ENCODE assay signal across 1 cellular context in the genomic region with DNA sequence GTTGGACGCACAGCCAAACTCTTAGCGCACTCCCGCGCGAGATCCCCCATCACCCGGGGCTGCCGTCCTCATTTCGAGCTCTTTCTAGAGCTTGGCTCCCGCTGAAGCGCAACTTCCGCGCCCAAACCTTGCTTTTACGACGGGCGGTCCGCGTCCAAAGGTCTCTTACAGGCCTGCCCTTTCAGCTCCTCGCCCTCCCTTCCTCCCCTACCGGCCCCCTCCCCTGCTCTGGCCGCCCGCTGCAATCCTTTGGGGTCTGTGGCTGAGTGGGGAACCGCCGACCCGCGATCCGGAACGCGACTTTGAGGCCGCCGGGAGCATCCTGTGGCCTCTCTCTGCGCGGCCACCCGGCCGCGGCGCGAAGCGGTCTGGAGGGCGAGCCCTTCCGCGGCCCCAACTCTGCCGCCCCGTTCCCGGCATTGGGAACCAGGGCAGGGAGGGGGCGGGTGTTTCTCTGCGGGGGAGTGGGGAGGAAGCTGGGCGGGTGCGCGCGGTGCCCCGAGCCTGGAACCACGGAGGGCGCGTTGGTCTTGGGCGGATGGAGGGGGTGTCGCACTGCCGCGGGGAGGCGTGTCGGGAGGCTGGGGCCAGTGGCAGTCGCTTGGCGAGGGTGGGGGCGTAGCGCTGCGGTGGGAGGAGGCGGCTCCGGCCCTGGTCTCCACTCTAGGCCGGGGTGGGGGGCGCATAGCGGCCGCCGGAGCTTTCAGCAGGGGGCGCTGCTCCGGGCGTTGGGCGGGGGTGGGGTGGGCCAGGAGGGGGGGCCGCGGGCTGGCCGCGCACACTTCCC.
TF ChIP-seq lines count a peak whose summit lies in the region.

A gene (plus strand): TSS at position 781 of the 787 bp plus-strand sequence. CDS start 96 bp downstream, outside the sequence.

TF ChIP-seq in SK-N-SH, 30 proteins besides CTCF, POLR2A, EP300 and RAD21 (continued from another document):
- no peak for TF ChIP-seq SIN3A (IDR thresholded peaks at IDR 0.05; ENCODE audit: borderline replicate concordance, low read depth, low read length)
- TF ChIP-seq EZH2phosphoT487 (IDR thresholded peaks at IDR 0.05; ENCODE audit: borderline replicate concordance, low read depth): 0 out of 2 replicates have a peak, but pooled peaks have one; percentile 1
- TF ChIP-seq TCF12 (IDR thresholded peaks at IDR 0.05): no peak
